8 cellular contexts compared by ENCODE assay signal in genomic region chr12:84912191-84913142, GRCh38. TPM values are rescaled to one million over a fixed set of nuclear protein-coding genes. Genes with fewer than 3 reads are reported as not detected.
DNase-seq lines count a peak whose midpoint lies in the region; ATAC-seq, FAIRE-seq and TF ChIP-seq lines count a peak whose summit lies in the region.

SLC6A15 (minus strand) TSS chr12:84912799; CDS start chr12:84892120, 20,679 bp downstream.

- WGBS in prostate gland, result 2% methylated on average over 68 of the region's 68 CpGs

- DNase-seq in AG09319 (ENCODE audit: extremely low read depth, low read depth) (peak; percentile 23), GOT3 (lab: John Stamatoyannopoulos, UW) (peak; percentile 11), NCI-H460 (ENCODE audit: extremely low read depth, low read depth) (peak; percentile 85), anterior cingulate cortex (lab: John Stamatoyannopoulos, UW) (peak in 57 of 58 donors; percentile 28 to 95 (median 76)), left ventricle myocardium superior (peak; percentile 36), prostate gland (ENCODE audit: low spot score) (no peak), GM19239 (ENCODE audit: insufficient read length, low spot score) (no peak)

- no peak within 1 kb of the TSS for H3K27ac ChIP-seq in prostate gland

- ATAC-seq in left ventricle myocardium superior (peak; percentile 49), GM19452 (IDR thresholded peaks at IDR 0.05; ENCODE audit: unreplicated experiment) (no peak)

- peak within 1 kb of the TSS; percentile 14 to 23 for H3K4me3 ChIP-seq in prostate gland

- peak; percentile 37 for TF ChIP-seq CTCF in AG09319 (IDR thresholded peaks at IDR 0.05; ENCODE audit: low read depth, low read length)
- peak in 1 of 4 experiments; percentile 19 for TF ChIP-seq CTCF in prostate gland (IDR thresholded peaks at IDR 0.05)

- intact Hi-C loops in left ventricle myocardium superior (cut with micrococcal nuclease), result no loop called here
- intact Hi-C loops in prostate gland (cut with DNase I), result no loop called here

- H3K4me1 ChIP-seq in prostate gland (replicated peaks), result no peaks in the 10 kb centered on the region

- peaks cover 4% of the 10 kb centered on the region for H3K27me3 ChIP-seq in prostate gland (replicated peaks; ENCODE audit: insufficient read depth)

- H3K36me3 ChIP-seq in prostate gland, result no peaks in the 10 kb centered on the region

- H3K9me3 ChIP-seq in prostate gland, result no peaks in the 10 kb centered on the region

- no peak for FAIRE-seq in GM19239 (lab: Jason Lieb, UNC)

- TF ChIP-seq POLR2A in prostate gland (IDR thresholded peaks at IDR 0.05), result no peak

RNA-seq across cellular contexts. Expression of gene SLC6A15, which starts in this region (rescaled TPM):
- 78.3 and 90.1 TPM in 2 replicates for total RNA-seq in NCI-H460 (2014; rRNA removed; shearing (Covaris generic))
- polyA plus RNA-seq in NCI-H460 (2014; cell fraction: nucleus; rRNA removed), result 23.3 and 48.3 TPM in 2 replicates
- total RNA-seq in left ventricle myocardium superior, result 0.32 TPM
- total RNA-seq in prostate gland, result under 1 TPM in 1 of 2 donors, not detected in 1; 0.45 TPM

Comparison
In these comparisons a context has a peak if more than half of its experiments do, and no peak if none do; other contexts are left out.
1. RNA of gene SLC6A15 (total RNA-seq): 78.3 to 90.1 TPM in NCI-H460; 0.45 TPM in prostate gland and 0.32 TPM in left ventricle myocardium superior (single experiment); every median in the first group is over 10 times any median in the second.
2. Peak in DNase-seq and ATAC-seq in left ventricle myocardium superior; RNA of the gene not detected or under 1 TPM.
3. DNase-seq: peak in AG09319 (single experiment), GOT3 (single experiment), NCI-H460 (single experiment) and anterior cingulate cortex (57 of 58); none in prostate gland (single experiment) and GM19239 (single experiment).